18 cellular contexts compared by ENCODE assay signal in the genomic region with DNA sequence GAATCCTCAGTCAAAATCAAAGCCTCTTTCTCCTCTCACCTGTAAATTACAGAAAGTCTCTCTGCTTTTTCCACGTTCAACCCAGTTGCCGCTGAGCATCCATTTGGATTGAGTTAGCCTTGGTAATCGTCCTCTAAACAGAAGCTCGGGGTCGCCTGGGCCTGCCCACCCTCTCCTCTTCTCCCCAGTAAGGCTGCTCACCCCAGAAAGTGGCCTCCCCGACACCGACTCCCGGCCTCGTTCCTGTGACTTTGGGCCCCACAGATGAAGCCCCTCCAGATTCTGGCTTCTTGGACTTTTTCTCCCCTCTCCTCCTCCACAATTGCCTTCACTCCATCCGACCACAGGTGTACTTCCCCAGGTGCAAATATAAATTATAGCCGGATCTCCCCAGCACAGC.
A peak's percentile ranks its signal among the peaks of the same experiment; 100 is the strongest.
DNase-seq lines count a peak whose midpoint lies in the region; ATAC-seq and TF ChIP-seq lines count a peak whose summit lies in the region.
"Had no signal": no experiment of that assay in that cellular context is flagged by ENCODE, and none has a peak within 500 bp of the region (broad histone marks: within the 10 kb centered on the region; RNA-seq: fewer than 3 reads in every experiment).

No MANE protein-coding gene starts in this region.

- no peak for TF ChIP-seq EP300 in sigmoid colon (IDR thresholded peaks at IDR 0.05)

- H3K27me3 ChIP-seq in osteoblast (ENCODE audit: insufficient read depth, low read length), result no peaks in the 10 kb centered on the region
- no peaks in the 10 kb centered on the region for H3K27me3 ChIP-seq in sigmoid colon
- H3K27me3 ChIP-seq: BLaER1 treated with 17β-estradiol and CSF1 and Interleukin-3, amounts not matched to agents 10 nM and 100 nM had no signal

- H3K9me3 ChIP-seq in osteoblast (ENCODE audit: low read depth, low read length) (peaks cover 3% of the 10 kb centered on the region), sigmoid colon (peaks cover 0 to 12% (median 4%) of the 10 kb centered on the region in 4 donors)
- H3K9me3 ChIP-seq: A549, Caco-2 had no signal

- intact Hi-C loops in cardiac septum (cut with DNase I), result no loop called here
- intact Hi-C loops in Right ventricle myocardium superior (cut with DNase I), result no loop called here
- intact Hi-C loops in sigmoid colon (cut with DNase I), result no loop called here

- DNase-seq in cardiac septum (ENCODE audit: low spot score) (peak; percentile 70), Right ventricle myocardium superior (no peak), osteoblast (ENCODE audit: insufficient read length, low spot score, missing footprints) (peak; percentile 31), sigmoid colon (peak; percentile 40), NCI-H226 (no peak)
- DNase-seq: AML-193; Caco-2; Calu3; CD4-positive, alpha-beta T cell; CD8-positive, alpha-beta T cell; DMS79 treated with DMSO at 0.1 percent for 48 hours; GF-D8 had no signal

- no peak for TF ChIP-seq CTCF in osteoblast (IDR thresholded peaks at IDR 0.05; ENCODE audit: extremely low read depth, low read depth, low read length)
- TF ChIP-seq CTCF in sigmoid colon (IDR thresholded peaks at IDR 0.05), result no peak

- no peaks in the 10 kb centered on the region for H3K4me1 ChIP-seq in osteoblast (ENCODE audit: insufficient read depth, low read length)
- H3K4me1 ChIP-seq in sigmoid colon, result no peaks in the 10 kb centered on the region
- H3K4me1 ChIP-seq: A549, Caco-2 had no signal

- no peaks in the 10 kb centered on the region for H3K79me2 ChIP-seq in osteoblast (ENCODE audit: insufficient read depth, low read length)

- H2AFZ ChIP-seq in osteoblast (ENCODE audit: low read length), result no peak overlapping the region

- H3K36me3 ChIP-seq in osteoblast (ENCODE audit: insufficient read depth, low read length) (no peaks in the 10 kb centered on the region), sigmoid colon (no peaks in the 10 kb centered on the region)
- H3K36me3 ChIP-seq: BLaER1 treated with 17β-estradiol and CSF1 and Interleukin-3, amounts not matched to agents 10 nM and 100 nM had no signal

- ATAC-seq in Right ventricle myocardium superior (ENCODE audit: poor library complexity) (no peak), GM18858 (IDR thresholded peaks at IDR 0.05; ENCODE audit: unreplicated experiment) (no peak), GM18511 (IDR thresholded peaks at IDR 0.05; ENCODE audit: unreplicated experiment) (no peak)
- ATAC-seq: A549; CD8-positive, alpha-beta T cell had no signal

- no peaks in the 10 kb centered on the region for H4K20me1 ChIP-seq in osteoblast (ENCODE audit: insufficient read depth, low read length)
- H4K20me1 ChIP-seq: BLaER1 treated with 17β-estradiol and CSF1 and Interleukin-3, amounts not matched to agents 10 nM and 100 nM had no signal

- WGBS in sigmoid colon, 2 donors, result 90 to 95% methylated on average over 11 of the region's 11 CpGs

- no peak overlapping the region for H3K4me3 ChIP-seq in osteoblast (ENCODE audit: insufficient read depth, low read length)
- no peak overlapping the region for H3K4me3 ChIP-seq in sigmoid colon
- H3K4me3 ChIP-seq: A549; BLaER1 treated with 17β-estradiol and CSF1 and Interleukin-3, amounts not matched to agents 10 nM and 100 nM had no signal

- no peak overlapping the region for H3K4me2 ChIP-seq in osteoblast (ENCODE audit: insufficient read depth, low read length)
- H3K4me2 ChIP-seq: A549; BLaER1 treated with 17β-estradiol and CSF1 and Interleukin-3, amounts not matched to agents 10 nM and 100 nM had no signal

- TF ChIP-seq POLR2A in sigmoid colon (IDR thresholded peaks at IDR 0.05), result no peak

- H3K27ac ChIP-seq in osteoblast (ENCODE audit: low read depth, low read length), result no peak overlapping the region
- H3K27ac ChIP-seq in sigmoid colon, result no peak overlapping the region
- H3K27ac ChIP-seq: 22Rv1; A549; BLaER1 treated with 17β-estradiol and CSF1 and Interleukin-3, amounts not matched to agents 10 nM and 100 nM; C4-2B had no signal

Comparison
In these comparisons a context has a peak if more than half of its experiments do, and no peak if none do; other contexts are left out.
1. DNase-seq: peak in cardiac septum (single experiment), osteoblast (single experiment) and sigmoid colon (single experiment); none in Right ventricle myocardium superior (single experiment) and NCI-H226 (single experiment).